Comparison of ENCODE assay signal across 1 cellular context in genomic region chr6:144928847-144929246, GRCh38.
TF ChIP-seq lines count a peak whose summit lies in the region.

No MANE protein-coding gene starts in this region.

TF ChIP-seq in HCT116, 20 proteins besides CTCF, POLR2A, EP300 and RAD21 (continued from another document):
- peak; percentile 37 for TF ChIP-seq ZBTB33 (IDR thresholded peaks at IDR 0.05; ENCODE audit: extremely low read depth, insufficient replicate concordance, low read length)
- TF ChIP-seq EGR1 (IDR thresholded peaks at IDR 0.05; ENCODE audit: low read depth): no peak
